Comparison of ENCODE assay signal across 8 cellular contexts in the genomic region with DNA sequence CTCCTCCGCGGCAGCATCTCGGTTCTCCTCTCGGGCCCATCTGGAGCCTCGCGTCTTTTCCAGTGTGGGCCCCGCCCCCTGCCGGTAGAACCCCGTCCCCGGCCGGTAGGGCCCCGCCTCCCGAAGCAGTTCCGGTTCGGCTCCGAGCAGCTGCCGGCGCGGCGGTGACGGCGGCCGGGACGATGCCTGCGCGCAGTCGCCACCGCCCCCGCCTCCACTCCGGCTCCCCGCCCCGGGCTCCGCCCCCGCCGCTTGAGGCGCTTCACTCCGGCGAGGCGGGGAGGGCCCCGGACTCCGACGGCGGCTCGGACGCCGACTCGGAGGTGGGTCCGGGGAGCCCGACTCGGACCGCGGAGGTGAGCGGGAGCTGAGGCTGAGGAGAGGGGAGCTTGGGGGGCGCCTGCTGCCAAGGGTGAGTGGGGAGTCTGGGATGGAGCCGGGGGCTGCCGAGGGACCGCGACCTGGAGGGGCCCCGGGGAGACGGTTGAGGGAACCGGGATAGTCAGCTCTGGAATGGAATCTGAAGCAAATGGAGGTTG. TPM values are rescaled to one million over a fixed set of nuclear protein-coding genes. Genes with fewer than 3 reads are reported as not detected.
A peak's percentile ranks its signal among the peaks of the same experiment; 100 is the strongest.
DNase-seq lines count a peak whose midpoint lies in the region; ATAC-seq, FAIRE-seq and TF ChIP-seq lines count a peak whose summit lies in the region.

A gene (plus strand): TSS at position 290 of the 539 bp plus-strand sequence. CDS start 38,873 bp downstream, outside the sequence.

- peak; percentile 82 to 89 for ATAC-seq in A549
- ATAC-seq in GM18867 (IDR thresholded peaks at IDR 0.05; ENCODE audit: unreplicated experiment) = peak; percentile 81
- ATAC-seq in HG03280 (IDR thresholded peaks at IDR 0.05; ENCODE audit: unreplicated experiment) = peak; percentile 84

- peaks cover 37% of the 10 kb centered on the region for H3K4me1 ChIP-seq in A549
- H3K4me1 ChIP-seq in liver (ENCODE audit: control insufficient read depth in 4 of 4, insufficient read depth in 4 of 4, low read length in 3 of 4) = peaks cover 2 to 9% (median 3%) of the 10 kb centered on the region in 4 donors

- H3K4me2 ChIP-seq in A549 = peak within 1 kb of the TSS; percentile 81

- H3K4me3 ChIP-seq in A549 (peak within 1 kb of the TSS; percentile 66), liver (ENCODE audit: low read depth in 1 of 3, low read length in 3 of 3) (peak within 1 kb of the TSS; percentile 82 to 99 (median 88))

- peak within 1 kb of the TSS; percentile 89 to 96 for H3K9ac ChIP-seq in liver (ENCODE audit: low read depth in 1 of 2, low read length in 2 of 2)

- DNase-seq in A549 (ENCODE audit: low read depth in 1 of 2, low spot score in 1 of 2) (peak in 1 of 2 experiments; percentile 98), NCI-H69 (lab: John Stamatoyannopoulos, UW) (peak; percentile 92)
- DNase-seq in activated CD4-positive, alpha-beta T cell treated with anti-CD3 and anti-CD28 coated beads, Interleukin-2, amount 50 U/mL, for 48 hours = peak; percentile 98
- peak; percentile 94 to 96 for DNase-seq in stimulated activated CD4-positive, alpha-beta T cell treated with anti-CD3 and anti-CD28 coated beads, Interleukin-2, amount 100 ng/mL, for 48 hours

- intact Hi-C loops in dendritic cell treated with granulocyte-macrophage colony-stimulating factor and Interleukin-4, amounts not matched to agents 40 ng/mL and 50 ng/mL, for 4 days (cut with micrococcal nuclease) = loop anchor here (1.0 to 2.0 kb wide), 3 partner anchors 99 to 285 kb away; a partner anchor contains a TSS

- TF ChIP-seq RAD21 in A549 (conservative IDR thresholded peaks at IDR 0.05 in 1 of 2, IDR thresholded peaks at IDR 0.05 in 1 of 2) (no peak), liver (IDR thresholded peaks at IDR 0.05) (peak in 1 of 2 donors; percentile 4)

- POLR2A ChIA-PET in A549 (lab: Yijun Ruan, JAX) = interaction anchor here (0.6 to 1.8 kb wide), 11 partner anchors 17 to 123 kb away, joined by 3 to 7 read pairs (median 4); a partner anchor contains a TSS

- H3K36me3 Mint-ChIP-seq in dendritic cell treated with granulocyte-macrophage colony-stimulating factor and Interleukin-4, amounts not matched to agents 40 ng/mL and 50 ng/mL, for 4 days (ENCODE audit: low read depth) = peaks cover 12% of the 10 kb centered on the region

- H3K4me1 Mint-ChIP-seq in dendritic cell treated with granulocyte-macrophage colony-stimulating factor and Interleukin-4, amounts not matched to agents 40 ng/mL and 50 ng/mL, for 4 days (ENCODE audit: low read depth) = peaks cover 57% of the 10 kb centered on the region

- 0% methylated on average over 10 of the region's 61 CpGs for WGBS in A549 (ENCODE audit: missing lambda C conversion rate)
- under 1% methylated on average over 61 of the region's 61 CpGs for WGBS in liver

- CTCF ChIA-PET in A549 (lab: Yijun Ruan, JAX) = interaction anchor here (0.7 to 8.7 kb wide), 6 partner anchors 9 to 124 kb away, joined by 3 to 61 read pairs (median 4); a partner anchor contains a TSS

- TF ChIP-seq POLR2A in A549 (IDR thresholded peaks at IDR 0.05; ENCODE audit: low read length) = peak; percentile 76

- no peak for FAIRE-seq in A549 (lab: Jason Lieb, UNC)

- peak within 1 kb of the TSS; percentile 96 for H3K27ac Mint-ChIP-seq in dendritic cell treated with granulocyte-macrophage colony-stimulating factor and Interleukin-4, amounts not matched to agents 40 ng/mL and 50 ng/mL, for 4 days

- H3K27ac ChIP-seq in A549 (peak within 1 kb of the TSS; percentile 82 to 94), liver (ENCODE audit: low read depth in 1 of 2, low read length in 2 of 2) (peak within 1 kb of the TSS; percentile 99)

- H3K9me3 ChIP-seq in A549 = no peaks in the 10 kb centered on the region
- H3K9me3 ChIP-seq in liver (ENCODE audit: control insufficient read depth in 4 of 4, low read length in 3 of 4) = no peaks in the 10 kb centered on the region

- no peaks in the 10 kb centered on the region for H3K27me3 ChIP-seq in liver (ENCODE audit: control insufficient read depth in 4 of 4, insufficient read depth in 4 of 4, low read length in 3 of 4)

- TF ChIP-seq CTCF in A549 (IDR thresholded peaks at IDR 0.05) = no peak
- peak; percentile 16 for TF ChIP-seq CTCF in liver (IDR thresholded peaks at IDR 0.05; ENCODE audit: low read depth, low read length, missing input control)

- no peaks in the 10 kb centered on the region for H3K9me3 Mint-ChIP-seq in dendritic cell treated with granulocyte-macrophage colony-stimulating factor and Interleukin-4, amounts not matched to agents 40 ng/mL and 50 ng/mL, for 4 days

- no peak for TF ChIP-seq EP300 in A549 (IDR thresholded peaks at IDR 0.05)

- peak within 1 kb of the TSS; percentile 97 for H3K4me3 Mint-ChIP-seq in dendritic cell treated with granulocyte-macrophage colony-stimulating factor and Interleukin-4, amounts not matched to agents 40 ng/mL and 50 ng/mL, for 4 days

- H3K36me3 ChIP-seq in liver (ENCODE audit: control insufficient read depth in 4 of 4, insufficient read depth in 3 of 4, low read depth in 1 of 4, low read length in 3 of 4) = no peaks in the 10 kb centered on the region

- no peaks in the 10 kb centered on the region for H3K27me3 Mint-ChIP-seq in dendritic cell treated with granulocyte-macrophage colony-stimulating factor and Interleukin-4, amounts not matched to agents 40 ng/mL and 50 ng/mL, for 4 days

TF ChIP-seq in A549, 52 proteins besides CTCF, POLR2A, EP300 and RAD21 (continues in another document):
- TF ChIP-seq ZSCAN20 (CRISPR knock-in tag; IDR thresholded peaks at IDR 0.05) (no peak), RARB (CRISPR knock-in tag; IDR thresholded peaks at IDR 0.05) (no peak), CHD2 (IDR thresholded peaks at IDR 0.05; ENCODE audit: low read length, partially characterized antibody) (peak; percentile 87)
- TF ChIP-seq, protein P1, sequence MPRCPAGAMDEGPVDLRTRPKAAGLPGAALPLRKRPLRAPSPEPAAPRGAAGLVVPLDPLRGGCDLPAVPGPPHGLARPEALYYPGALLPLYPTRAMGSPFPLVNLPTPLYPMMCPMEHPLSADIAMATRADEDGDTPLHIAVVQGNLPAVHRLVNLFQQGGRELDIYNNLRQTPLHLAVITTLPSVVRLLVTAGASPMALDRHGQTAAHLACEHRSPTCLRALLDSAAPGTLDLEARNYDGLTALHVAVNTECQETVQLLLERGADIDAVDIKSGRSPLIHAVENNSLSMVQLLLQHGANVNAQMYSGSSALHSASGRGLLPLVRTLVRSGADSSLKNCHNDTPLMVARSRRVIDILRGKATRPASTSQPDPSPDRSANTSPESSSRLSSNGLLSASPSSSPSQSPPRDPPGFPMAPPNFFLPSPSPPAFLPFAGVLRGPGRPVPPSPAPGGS (IDR thresholded peaks at IDR 0.05) = peak; percentile 23; the same call in 1 of the 3 replicates
- TF ChIP-seq, protein P2, sequence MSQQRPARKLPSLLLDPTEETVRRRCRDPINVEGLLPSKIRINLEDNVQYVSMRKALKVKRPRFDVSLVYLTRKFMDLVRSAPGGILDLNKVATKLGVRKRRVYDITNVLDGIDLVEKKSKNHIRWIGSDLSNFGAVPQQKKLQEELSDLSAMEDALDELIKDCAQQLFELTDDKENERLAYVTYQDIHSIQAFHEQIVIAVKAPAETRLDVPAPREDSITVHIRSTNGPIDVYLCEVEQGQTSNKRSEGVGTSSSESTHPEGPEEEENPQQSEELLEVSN (IDR thresholded peaks at IDR 0.05; ENCODE audit: borderline replicate concordance, low read depth) = 0 out of 2 replicates have a peak, but pooled peaks have one; percentile 16

TF ChIP-seq in liver, 16 proteins besides CTCF, POLR2A, EP300 and RAD21 (continues in another document):
- TF ChIP-seq HNF4G (IDR thresholded peaks at IDR 0.05) (no peak), FOXA1 (IDR thresholded peaks at IDR 0.05) (no peak), EGR1 (IDR thresholded peaks at IDR 0.05; ENCODE audit: low read depth in 2 of 2) (peak; percentile 45 to 90), GABPA (IDR thresholded peaks at IDR 0.05 in 1 of 2, conservative IDR thresholded peaks at IDR 0.05 in 1 of 2) (peak in 1 of 2 donors; percentile 77), HNF4A (conservative IDR thresholded peaks at IDR 0.05) (no peak), JUND (IDR thresholded peaks at IDR 0.05) (no peak), TAF1 (conservative IDR thresholded peaks at IDR 0.05) (peak; percentile 46), YY1 (IDR thresholded peaks at IDR 0.05) (no peak)
- TF ChIP-seq, protein P3, sequence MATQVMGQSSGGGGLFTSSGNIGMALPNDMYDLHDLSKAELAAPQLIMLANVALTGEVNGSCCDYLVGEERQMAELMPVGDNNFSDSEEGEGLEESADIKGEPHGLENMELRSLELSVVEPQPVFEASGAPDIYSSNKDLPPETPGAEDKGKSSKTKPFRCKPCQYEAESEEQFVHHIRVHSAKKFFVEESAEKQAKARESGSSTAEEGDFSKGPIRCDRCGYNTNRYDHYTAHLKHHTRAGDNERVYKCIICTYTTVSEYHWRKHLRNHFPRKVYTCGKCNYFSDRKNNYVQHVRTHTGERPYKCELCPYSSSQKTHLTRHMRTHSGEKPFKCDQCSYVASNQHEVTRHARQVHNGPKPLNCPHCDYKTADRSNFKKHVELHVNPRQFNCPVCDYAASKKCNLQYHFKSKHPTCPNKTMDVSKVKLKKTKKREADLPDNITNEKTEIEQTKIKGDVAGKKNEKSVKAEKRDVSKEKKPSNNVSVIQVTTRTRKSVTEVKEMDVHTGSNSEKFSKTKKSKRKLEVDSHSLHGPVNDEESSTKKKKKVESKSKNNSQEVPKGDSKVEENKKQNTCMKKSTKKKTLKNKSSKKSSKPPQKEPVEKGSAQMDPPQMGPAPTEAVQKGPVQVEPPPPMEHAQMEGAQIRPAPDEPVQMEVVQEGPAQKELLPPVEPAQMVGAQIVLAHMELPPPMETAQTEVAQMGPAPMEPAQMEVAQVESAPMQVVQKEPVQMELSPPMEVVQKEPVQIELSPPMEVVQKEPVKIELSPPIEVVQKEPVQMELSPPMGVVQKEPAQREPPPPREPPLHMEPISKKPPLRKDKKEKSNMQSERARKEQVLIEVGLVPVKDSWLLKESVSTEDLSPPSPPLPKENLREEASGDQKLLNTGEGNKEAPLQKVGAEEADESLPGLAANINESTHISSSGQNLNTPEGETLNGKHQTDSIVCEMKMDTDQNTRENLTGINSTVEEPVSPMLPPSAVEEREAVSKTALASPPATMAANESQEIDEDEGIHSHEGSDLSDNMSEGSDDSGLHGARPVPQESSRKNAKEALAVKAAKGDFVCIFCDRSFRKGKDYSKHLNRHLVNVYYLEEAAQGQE (IDR thresholded peaks at IDR 0.05) = no peak
- TF ChIP-seq, protein P4, sequence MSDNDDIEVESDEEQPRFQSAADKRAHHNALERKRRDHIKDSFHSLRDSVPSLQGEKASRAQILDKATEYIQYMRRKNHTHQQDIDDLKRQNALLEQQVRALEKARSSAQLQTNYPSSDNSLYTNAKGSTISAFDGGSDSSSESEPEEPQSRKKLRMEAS (IDR thresholded peaks at IDR 0.05) = no peak

RNA-seq across cellular contexts. Expression of the gene that starts here (rescaled TPM):
- polyA plus RNA-seq in A549 (2011; rRNA removed) = 27.9 and 33.3 TPM in 2 replicates
- polyA plus RNA-seq in A549 (2012; cell fraction: cytosol; rRNA removed) = 4.4 and 6.0 TPM in 2 replicates
- 2.8 and 4.6 TPM in 2 replicates for polyA plus RNA-seq in A549 (2012; cell fraction: nucleus; rRNA removed)
- 9.8 to 11.0 TPM (median 10.9 TPM) in 3 replicates for polyA plus RNA-seq in A549 (2017; fragmentation: RNase III; extraction: RNeasy Plus Mini Kit Qiagen cat#74134 plus additional on column Dnase treatment)
- polyA minus RNA-seq in A549 (2011; rRNA and poly(A)+ RNA removed) = 26.7 and 28.6 TPM in 2 replicates
- 10 to 100 TPM in 1 of 2 donors, 1 to 10 TPM in 1; 5.2 to 10.3 TPM for total RNA-seq in liver
- polyA plus RNA-seq in liver = 1 to 10 TPM; 2.8 to 2.9 TPM
